In the genomic region with DNA sequence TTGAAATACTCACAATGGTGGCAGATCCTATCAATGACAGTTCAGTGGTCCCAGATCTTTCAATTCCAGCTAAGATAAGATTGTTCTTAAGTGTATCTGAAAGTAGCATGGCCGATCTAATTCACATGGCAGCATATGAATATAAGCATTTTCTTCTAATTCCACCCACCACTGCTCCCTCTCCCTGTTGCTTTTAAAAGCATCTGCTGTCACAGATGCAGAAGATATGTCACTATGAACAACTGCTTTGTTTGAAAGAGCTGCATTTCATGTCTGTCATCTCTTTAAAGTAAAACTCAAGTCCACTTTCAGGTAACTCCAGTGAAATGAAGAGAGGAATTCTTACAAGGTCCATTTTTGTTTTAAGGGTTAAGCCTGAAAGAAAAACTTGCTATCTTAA, we compare ENCODE assay signal across 3 cellular contexts.
"Had no signal": no experiment of that assay in that cellular context is flagged by ENCODE, and none has a peak within 500 bp of the region (broad histone marks: within the 10 kb centered on the region; RNA-seq: fewer than 3 reads in every experiment).

No MANE protein-coding gene starts in this region.

- DNase-seq: GDM1, GF-D8 had no signal

- H3K4me3 ChIP-seq: GM12878 had no signal
